1 cellular context compared by ENCODE assay signal in the genomic region with DNA sequence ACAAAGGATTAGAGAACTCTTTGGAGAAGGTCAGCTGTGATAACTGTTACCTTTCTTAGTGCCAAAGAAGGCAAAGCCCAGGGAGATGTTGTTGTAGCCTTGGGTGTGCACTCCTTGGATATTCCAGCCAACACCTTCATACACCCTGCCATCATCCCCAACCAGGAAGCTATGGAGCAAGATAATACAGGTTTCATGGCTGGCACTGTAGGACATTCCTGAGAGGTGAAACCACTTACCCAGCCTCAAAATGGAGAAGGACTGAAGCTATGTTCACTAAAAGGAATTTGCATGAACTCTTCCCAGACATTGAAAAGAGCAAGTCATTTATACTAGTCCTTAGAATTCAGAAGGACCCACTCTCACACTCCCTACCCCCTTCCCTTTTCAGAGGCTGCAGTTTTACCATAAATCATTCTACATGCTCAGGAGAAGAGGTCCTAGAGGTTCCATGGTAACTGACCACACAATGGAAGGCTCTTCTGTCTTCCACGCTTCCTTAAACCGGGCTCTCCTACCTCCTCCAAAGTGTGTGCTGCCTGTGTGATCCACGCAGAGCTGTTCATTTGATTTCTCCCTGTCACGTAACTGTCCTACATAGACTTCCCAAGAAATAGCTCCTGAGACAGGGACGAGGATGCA.
TF ChIP-seq lines count a peak whose summit lies in the region.

No MANE protein-coding gene starts in this region.

TF ChIP-seq in GM12878, 131 proteins besides CTCF, POLR2A, EP300 and RAD21:
- TF ChIP-seq, protein P1, sequence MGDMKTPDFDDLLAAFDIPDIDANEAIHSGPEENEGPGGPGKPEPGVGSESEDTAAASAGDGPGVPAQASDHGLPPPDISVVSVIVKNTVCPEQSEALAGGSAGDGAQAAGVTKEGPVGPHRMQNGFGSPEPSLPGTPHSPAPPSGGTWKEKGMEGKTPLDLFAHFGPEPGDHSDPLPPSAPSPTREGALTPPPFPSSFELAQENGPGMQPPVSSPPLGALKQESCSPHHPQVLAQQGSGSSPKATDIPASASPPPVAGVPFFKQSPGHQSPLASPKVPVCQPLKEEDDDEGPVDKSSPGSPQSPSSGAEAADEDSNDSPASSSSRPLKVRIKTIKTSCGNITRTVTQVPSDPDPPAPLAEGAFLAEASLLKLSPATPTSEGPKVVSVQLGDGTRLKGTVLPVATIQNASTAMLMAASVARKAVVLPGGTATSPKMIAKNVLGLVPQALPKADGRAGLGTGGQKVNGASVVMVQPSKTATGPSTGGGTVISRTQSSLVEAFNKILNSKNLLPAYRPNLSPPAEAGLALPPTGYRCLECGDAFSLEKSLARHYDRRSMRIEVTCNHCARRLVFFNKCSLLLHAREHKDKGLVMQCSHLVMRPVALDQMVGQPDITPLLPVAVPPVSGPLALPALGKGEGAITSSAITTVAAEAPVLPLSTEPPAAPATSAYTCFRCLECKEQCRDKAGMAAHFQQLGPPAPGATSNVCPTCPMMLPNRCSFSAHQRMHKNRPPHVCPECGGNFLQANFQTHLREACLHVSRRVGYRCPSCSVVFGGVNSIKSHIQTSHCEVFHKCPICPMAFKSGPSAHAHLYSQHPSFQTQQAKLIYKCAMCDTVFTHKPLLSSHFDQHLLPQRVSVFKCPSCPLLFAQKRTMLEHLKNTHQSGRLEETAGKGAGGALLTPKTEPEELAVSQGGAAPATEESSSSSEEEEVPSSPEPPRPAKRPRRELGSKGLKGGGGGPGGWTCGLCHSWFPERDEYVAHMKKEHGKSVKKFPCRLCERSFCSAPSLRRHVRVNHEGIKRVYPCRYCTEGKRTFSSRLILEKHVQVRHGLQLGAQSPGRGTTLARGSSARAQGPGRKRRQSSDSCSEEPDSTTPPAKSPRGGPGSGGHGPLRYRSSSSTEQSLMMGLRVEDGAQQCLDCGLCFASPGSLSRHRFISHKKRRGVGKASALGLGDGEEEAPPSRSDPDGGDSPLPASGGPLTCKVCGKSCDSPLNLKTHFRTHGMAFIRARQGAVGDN (IDR thresholded peaks at IDR 0.05), result 0 out of 2 replicates have a peak, but pooled peaks have one; percentile 6
- no peak for TF ChIP-seq TCF3 (IDR thresholded peaks at IDR 0.05; ENCODE audit: borderline replicate concordance, insufficient read depth, low read depth, low read length)
- 0 out of 2 replicates have a peak, but pooled peaks have one; percentile 5 for TF ChIP-seq IKZF1 (conservative IDR thresholded peaks at IDR 0.05)
- TF ChIP-seq ESRRA (IDR thresholded peaks at IDR 0.05; ENCODE audit: low read length), result no peak
- no peak for TF ChIP-seq ZZZ3 (IDR thresholded peaks at IDR 0.05; ENCODE audit: control insufficient read depth, insufficient read length, low read depth)
- TF ChIP-seq, protein P2, sequence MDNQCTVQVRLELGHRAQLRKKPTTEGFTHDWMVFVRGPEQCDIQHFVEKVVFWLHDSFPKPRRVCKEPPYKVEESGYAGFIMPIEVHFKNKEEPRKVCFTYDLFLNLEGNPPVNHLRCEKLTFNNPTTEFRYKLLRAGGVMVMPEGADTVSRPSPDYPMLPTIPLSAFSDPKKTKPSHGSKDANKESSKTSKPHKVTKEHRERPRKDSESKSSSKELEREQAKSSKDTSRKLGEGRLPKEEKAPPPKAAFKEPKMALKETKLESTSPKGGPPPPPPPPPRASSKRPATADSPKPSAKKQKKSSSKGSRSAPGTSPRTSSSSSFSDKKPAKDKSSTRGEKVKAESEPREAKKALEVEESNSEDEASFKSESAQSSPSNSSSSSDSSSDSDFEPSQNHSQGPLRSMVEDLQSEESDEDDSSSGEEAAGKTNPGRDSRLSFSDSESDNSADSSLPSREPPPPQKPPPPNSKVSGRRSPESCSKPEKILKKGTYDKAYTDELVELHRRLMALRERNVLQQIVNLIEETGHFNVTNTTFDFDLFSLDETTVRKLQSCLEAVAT (IDR thresholded peaks at IDR 0.05), result 0 out of 2 replicates have a peak, but pooled peaks have one; percentile 26
